In genomic region chr5:20575515-20575914, GRCh38 we compare ENCODE assay signal across 29 cellular contexts.
DNase-seq lines count a peak whose midpoint lies in the region; ATAC-seq and TF ChIP-seq lines count a peak whose summit lies in the region.
"Had no signal": no experiment of that assay in that cellular context is flagged by ENCODE, and none has a peak within 500 bp of the region (broad histone marks: within the 10 kb centered on the region; RNA-seq: fewer than 3 reads in every experiment).

No MANE protein-coding gene starts in this region.

- H3K4me3 Mint-ChIP-seq in MCF 10A (ENCODE audit: unreplicated experiment), result no peak overlapping the region
- H3K4me3 Mint-ChIP-seq in activated T-helper 1 cell treated with anti-CD3 and anti-CD28 coated beads, Interleukin-12 subunit alpha, Interleukin-12 subunit beta, Interleukin-2, Interleukin-4 antibody, amounts not matched to agents 30 ng/mL and 10 ng/mL and 1 ng/mL, durations not matched to agents 14 hours and 24 hours and 36 hours, result no peak overlapping the region
- H3K4me3 Mint-ChIP-seq: activated B cell treated with CpG ODN at 0.5 μM for 24 hours; activated CD4-positive, alpha-beta memory T cell treated with anti-CD3 and anti-CD28 coated beads for 36 hours; activated naive CD8-positive, alpha-beta T cell treated with anti-CD3 and anti-CD28 coated beads, Interleukin-2, amount 10 ng/mL, durations not matched to agents 7 days and 5 days; natural killer cell had no signal

- H4K20me1 ChIP-seq in mammary epithelial cell (ENCODE audit: insufficient read depth, low read length), result no peaks in the 10 kb centered on the region

- no peak overlapping the region for H3K27ac Mint-ChIP-seq in MCF 10A (ENCODE audit: low read depth, unreplicated experiment)
- no peak overlapping the region for H3K27ac Mint-ChIP-seq in activated T-helper 1 cell treated with anti-CD3 and anti-CD28 coated beads, Interleukin-12 subunit alpha, Interleukin-12 subunit beta, Interleukin-2, Interleukin-4 antibody, amounts not matched to agents 30 ng/mL and 10 ng/mL and 1 ng/mL, durations not matched to agents 14 hours and 24 hours and 36 hours
- H3K27ac Mint-ChIP-seq: activated B cell treated with CpG ODN at 0.5 μM for 24 hours; activated CD4-positive, alpha-beta memory T cell treated with anti-CD3 and anti-CD28 coated beads for 36 hours; activated naive CD8-positive, alpha-beta T cell treated with anti-CD3 and anti-CD28 coated beads, Interleukin-2, amount 10 ng/mL, durations not matched to agents 7 days and 5 days; natural killer cell had no signal

- WGBS in mammary epithelial cell (ENCODE audit: low coverage, missing lambda C conversion rate), result 26% methylated on average over 6 of the region's 6 CpGs

- no peaks in the 10 kb centered on the region for H3K9me3 Mint-ChIP-seq in MCF 10A (ENCODE audit: unreplicated experiment)
- peaks cover 16% of the 10 kb centered on the region for H3K9me3 Mint-ChIP-seq in activated T-helper 1 cell treated with anti-CD3 and anti-CD28 coated beads, Interleukin-12 subunit alpha, Interleukin-12 subunit beta, Interleukin-2, Interleukin-4 antibody, amounts not matched to agents 30 ng/mL and 10 ng/mL and 1 ng/mL, durations not matched to agents 14 hours and 24 hours and 36 hours
- H3K9me3 Mint-ChIP-seq: activated naive CD8-positive, alpha-beta T cell treated with anti-CD3 and anti-CD28 coated beads, Interleukin-2, amount 10 ng/mL, durations not matched to agents 7 days and 5 days had no signal

- H3K4me1 ChIP-seq in mammary epithelial cell (ENCODE audit: insufficient read depth, low read length), result peaks cover 9% of the 10 kb centered on the region
- H3K4me1 ChIP-seq: esophagus squamous epithelium, gastroesophageal sphincter, pancreas, sigmoid colon, stomach, transverse colon had no signal

- DNase-seq in mammary epithelial cell (no peak), MCF 10A (ENCODE audit: unreplicated experiment) (no peak), astrocyte of the hippocampus (ENCODE audit: low read depth, low spot score) (peak; percentile 2), left kidney (ENCODE audit: low read depth, low spot score) (peak; percentile 5), left colon (no peak), GM03348 (ENCODE audit: low spot score) (no peak)
- no peak for DNase-seq in stimulated activated CD4-positive, alpha-beta T cell treated with anti-CD3 and anti-CD28 coated beads, Interleukin-12 subunit alpha, Interleukin-12 subunit beta, amount 100 ng/mL, for 4 hours
- no peak for DNase-seq in activated T-helper 1 cell treated with anti-CD3 and anti-CD28 coated beads, Interleukin-12 subunit alpha, Interleukin-12 subunit beta, Interleukin-2, Interleukin-4 antibody, amounts not matched to agents 30 ng/mL and 10 ng/mL and 1 ng/mL, durations not matched to agents 14 hours and 24 hours and 36 hours (ENCODE audit: low spot score)
- DNase-seq: activated B cell treated with CpG ODN at 0.5 μM for 24 hours; activated CD4-positive, alpha-beta memory T cell treated with anti-CD3 and anti-CD28 coated beads for 36 hours; activated CD8-positive, alpha-beta memory T cell treated with anti-CD3 and anti-CD28 coated beads, Interleukin-2, amount 50 U/mL, for 48 hours; activated naive CD8-positive, alpha-beta T cell treated with anti-CD3 and anti-CD28 coated beads, Interleukin-2, amount 10 ng/mL, durations not matched to agents 7 days and 5 days; DMS53; effector memory CD4-positive, alpha-beta T cell; esophagus squamous epithelium; IMR-90; islet precursor cell; natural killer cell; NCI-H1105 treated with DMSO at 0.1 percent for 48 hours; NCI-H2029; NCI-H226; NCI-H774; pancreas; sigmoid colon; stimulated activated CD4-positive, alpha-beta T cell treated with anti-CD3 and anti-CD28 coated beads, Interleukin-15, amount 100 ng/mL, for 24 hours; stomach; T1000; transverse colon had no signal

- no peaks in the 10 kb centered on the region for H3K27me3 Mint-ChIP-seq in MCF 10A (ENCODE audit: insufficient read depth, unreplicated experiment)
- H3K27me3 Mint-ChIP-seq in activated T-helper 1 cell treated with anti-CD3 and anti-CD28 coated beads, Interleukin-12 subunit alpha, Interleukin-12 subunit beta, Interleukin-2, Interleukin-4 antibody, amounts not matched to agents 30 ng/mL and 10 ng/mL and 1 ng/mL, durations not matched to agents 14 hours and 24 hours and 36 hours (ENCODE audit: insufficient read depth), result no peaks in the 10 kb centered on the region
- H3K27me3 Mint-ChIP-seq: activated B cell treated with CpG ODN at 0.5 μM for 24 hours; activated CD4-positive, alpha-beta memory T cell treated with anti-CD3 and anti-CD28 coated beads for 36 hours; activated naive CD8-positive, alpha-beta T cell treated with anti-CD3 and anti-CD28 coated beads, Interleukin-2, amount 10 ng/mL, durations not matched to agents 7 days and 5 days had no signal

- no peaks in the 10 kb centered on the region for H3K27me3 ChIP-seq in mammary epithelial cell (ENCODE audit: insufficient read depth, low read length)
- H3K27me3 ChIP-seq: esophagus squamous epithelium, gastroesophageal sphincter, sigmoid colon, stomach, transverse colon had no signal

- no peaks in the 10 kb centered on the region for H3K36me3 ChIP-seq in mammary epithelial cell (ENCODE audit: insufficient read depth, low read length)
- H3K36me3 ChIP-seq: esophagus squamous epithelium, gastroesophageal sphincter, pancreas, sigmoid colon, stomach, transverse colon had no signal

- CTCF ChIA-PET in mammary epithelial cell (lab: Charles Lee; ENCODE audit: low non-redundant PET) (no interaction called here), MCF 10A (lab: Yijun Ruan, JAX) (interaction anchor here (1.2 kb wide), 1 partner anchor 12 kb away, joined by 4 read pairs; no protein-coding TSS in a partner anchor)

- in situ Hi-C loops in mammary epithelial cell (cut with MboI; ENCODE audit: low sequenced_read_pairs in 2 of 2), result no loop called here

- no peak for ATAC-seq in left colon
- ATAC-seq: gastroesophageal sphincter, natural killer cell had no signal

- intact Hi-C loops in mammary epithelial cell (cut with micrococcal nuclease) (loop anchor here (10.0 kb wide), 2 partner anchors 781 to 961 kb away; no protein-coding TSS in a partner anchor), MCF 10A (cut with micrococcal nuclease) (no loop called here), left colon (cut with DNase I, micrococcal nuclease) (no loop called here)
- intact Hi-C loops in activated T-helper 1 cell treated with anti-CD3 and anti-CD28 coated beads, Interleukin-12 subunit alpha, Interleukin-12 subunit beta, Interleukin-2, Interleukin-4 antibody, amounts not matched to agents 30 ng/mL and 10 ng/mL and 1 ng/mL, durations not matched to agents 14 hours and 24 hours and 36 hours (cut with micrococcal nuclease), result no loop called here

- no peak for TF ChIP-seq CTCF in mammary epithelial cell (conservative IDR thresholded peaks at IDR 0.05 in 1 of 2, IDR thresholded peaks at IDR 0.05 in 1 of 2; ENCODE audit: extremely low read depth in 1 of 2, insufficient read depth in 1 of 2, low read depth in 1 of 2, low read length in 2 of 2)
- no peak for TF ChIP-seq CTCF in MCF 10A (IDR thresholded peaks at IDR 0.05; ENCODE audit: unreplicated experiment)

- no peak overlapping the region for H3K9ac ChIP-seq in mammary epithelial cell (ENCODE audit: insufficient read depth, low read length)

- H3K9me3 ChIP-seq in mammary epithelial cell (replicated peaks; ENCODE audit: insufficient read depth, low read length), result no peaks in the 10 kb centered on the region
- H3K9me3 ChIP-seq: esophagus squamous epithelium, gastroesophageal sphincter, pancreas, sigmoid colon, stomach, transverse colon had no signal

- no peaks in the 10 kb centered on the region for H3K36me3 Mint-ChIP-seq in MCF 10A (ENCODE audit: insufficient read depth, unreplicated experiment)
- no peaks in the 10 kb centered on the region for H3K36me3 Mint-ChIP-seq in activated T-helper 1 cell treated with anti-CD3 and anti-CD28 coated beads, Interleukin-12 subunit alpha, Interleukin-12 subunit beta, Interleukin-2, Interleukin-4 antibody, amounts not matched to agents 30 ng/mL and 10 ng/mL and 1 ng/mL, durations not matched to agents 14 hours and 24 hours and 36 hours (ENCODE audit: low read depth)
- H3K36me3 Mint-ChIP-seq: activated CD4-positive, alpha-beta memory T cell treated with anti-CD3 and anti-CD28 coated beads for 36 hours; activated naive CD8-positive, alpha-beta T cell treated with anti-CD3 and anti-CD28 coated beads, Interleukin-2, amount 10 ng/mL, durations not matched to agents 7 days and 5 days had no signal

- H3K4me1 Mint-ChIP-seq in MCF 10A (ENCODE audit: insufficient read depth, unreplicated experiment), result peaks cover 11% of the 10 kb centered on the region
- no peaks in the 10 kb centered on the region for H3K4me1 Mint-ChIP-seq in activated T-helper 1 cell treated with anti-CD3 and anti-CD28 coated beads, Interleukin-12 subunit alpha, Interleukin-12 subunit beta, Interleukin-2, Interleukin-4 antibody, amounts not matched to agents 30 ng/mL and 10 ng/mL and 1 ng/mL, durations not matched to agents 14 hours and 24 hours and 36 hours (ENCODE audit: low read depth)
- H3K4me1 Mint-ChIP-seq: activated B cell treated with CpG ODN at 0.5 μM for 24 hours; activated naive CD8-positive, alpha-beta T cell treated with anti-CD3 and anti-CD28 coated beads, Interleukin-2, amount 10 ng/mL, durations not matched to agents 7 days and 5 days; natural killer cell had no signal

- H3K4me2 ChIP-seq in mammary epithelial cell (ENCODE audit: insufficient read depth, low read depth, low read length), result peak overlapping the region; percentile 54

- H3K4me3 ChIP-seq in mammary epithelial cell (replicated peaks in 1 of 3; ENCODE audit: insufficient read depth in 1 of 3, low read depth in 2 of 3, low read length in 3 of 3), result no peak overlapping the region
- H3K4me3 ChIP-seq: esophagus squamous epithelium, gastroesophageal sphincter, pancreas, sigmoid colon, stomach, transverse colon had no signal

- no peaks in the 10 kb centered on the region for H3K79me2 ChIP-seq in mammary epithelial cell (ENCODE audit: insufficient read depth, low read length)

- dilution Hi-C loops in mammary epithelial cell (cut with HindIII; ENCODE audit: low sequenced_read_pairs), result no loop called here

- POLR2A ChIA-PET in MCF 10A (lab: Yijun Ruan, JAX), result no interaction called here

- no peak overlapping the region for H3K27ac ChIP-seq in mammary epithelial cell (ENCODE audit: insufficient read depth, low read depth, low read length)
- H3K27ac ChIP-seq: esophagus squamous epithelium, gastroesophageal sphincter, pancreas, sigmoid colon, stomach, transverse colon had no signal

- BruUV-seq in mammary epithelial cell (replicated peaks; lab: Mats Ljungman, UMichigan) (no TSS peak), MCF 10A (replicated peaks; lab: Mats Ljungman, UMichigan) (no TSS peak)

- peak overlapping the region; percentile 74 for H2AFZ ChIP-seq in mammary epithelial cell (ENCODE audit: low read depth, low read length)

Comparison
In these comparisons a context has a peak if more than half of its experiments do, and no peak if none do; other contexts are left out.
1. DNase-seq: peak in astrocyte of the hippocampus (single experiment) and left kidney (single experiment); none in mammary epithelial cell (single experiment), MCF 10A (single experiment), stimulated activated CD4-positive, alpha-beta T cell treated with anti-CD3 and anti-CD28 coated beads, Interleukin-12 subunit alpha, Interleukin-12 subunit beta, amount 100 ng/mL, for 4 hours (single experiment), activated T-helper 1 cell treated with anti-CD3 and anti-CD28 coated beads, Interleukin-12 subunit alpha, Interleukin-12 subunit beta, Interleukin-2, Interleukin-4 antibody, amounts not matched to agents 30 ng/mL and 10 ng/mL and 1 ng/mL, durations not matched to agents 14 hours and 24 hours and 36 hours (single experiment), left colon (0 of 2) and GM03348 (single experiment).